ENCODE assay signal across 9 cellular contexts in the genomic region with DNA sequence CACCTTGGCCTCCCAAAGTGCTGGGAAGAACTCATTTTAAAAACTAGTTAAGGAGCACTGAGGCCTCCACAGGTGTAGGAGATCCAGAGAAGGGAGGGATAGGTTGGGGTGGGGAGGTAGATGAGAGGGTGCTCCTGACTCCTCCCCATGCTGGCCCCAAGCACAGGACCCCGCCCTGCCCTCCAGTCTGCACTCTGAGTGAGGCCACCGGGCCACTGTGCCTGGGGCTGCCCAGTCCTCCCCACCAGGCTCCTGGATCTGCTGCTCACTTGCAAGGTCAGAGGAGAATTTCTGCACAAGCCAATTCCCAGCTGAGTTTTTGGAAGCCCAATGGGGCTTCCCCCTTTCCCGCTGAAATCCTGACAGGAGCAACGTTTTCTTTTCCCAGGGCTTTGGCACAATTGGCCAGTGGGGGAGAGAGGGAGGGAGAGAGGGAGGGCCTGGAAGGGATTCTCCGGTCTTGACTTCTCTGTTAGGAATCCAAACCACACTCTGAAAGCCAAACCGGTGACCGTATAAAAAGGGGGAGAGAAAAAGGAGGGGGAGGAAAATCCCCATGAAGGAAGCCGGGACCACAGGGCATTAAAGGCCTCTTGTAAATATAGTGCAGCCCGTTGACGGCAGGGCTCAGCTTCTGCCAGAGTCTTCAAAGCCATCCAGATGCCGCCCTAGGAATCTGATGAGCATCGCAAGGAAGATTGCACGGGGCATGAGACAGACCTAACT.
DNase-seq lines count a peak whose midpoint lies in the region; ATAC-seq and TF ChIP-seq lines count a peak whose summit lies in the region.
"Had no signal": no experiment of that assay in that cellular context is flagged by ENCODE, and none has a peak within 500 bp of the region (broad histone marks: within the 10 kb centered on the region; RNA-seq: fewer than 3 reads in every experiment).

No MANE protein-coding gene starts in this region.

- H3K9me3 ChIP-seq in HEK293 (ENCODE audit: control insufficient read depth, insufficient read depth, low read depth, low read length): no peaks in the 10 kb centered on the region
- H3K9me3 ChIP-seq in skeletal muscle tissue (ENCODE audit: control insufficient read depth in 3 of 3, low read length in 3 of 3): no peaks in the 10 kb centered on the region

- no peaks in the 10 kb centered on the region for H3K27me3 Mint-ChIP-seq in brain

- CTCF ChIA-PET in HEK293 (lab: Yijun Ruan, JAX): interaction anchor here (0.6 to 1.8 kb wide), 5 partner anchors 13 to 406 kb away, joined by 3 to 6 read pairs (median 3); no protein-coding TSS in a partner anchor

- TF ChIP-seq CTCF in HEK293 (tag by site-specific recombination; IDR thresholded peaks at IDR 0.05): no peak
- TF ChIP-seq CTCF in brain (conservative IDR thresholded peaks at IDR 0.05): no peak

- ATAC-seq in HG03571 (IDR thresholded peaks at IDR 0.05; ENCODE audit: unreplicated experiment): no peak

- POLR2A ChIA-PET in HEK293 (lab: Yijun Ruan, JAX): interaction anchor here (0.7 kb wide), 1 partner anchor 9 kb away, joined by 4 read pairs; no protein-coding TSS in a partner anchor

- peak overlapping the region in 3 of 5 experiments; percentile 65 to 77 (median 68) for H3K27ac Mint-ChIP-seq in brain

- DNase-seq in iPS-NIHi7 (ENCODE audit: extremely low spot score): peak; percentile 39
- DNase-seq in DMS 273 treated with DMSO at 0.1 percent for 48 hours (lab: John Stamatoyannopoulos, UW): no peak
- DNase-seq in activated T-cell treated with anti-CD3 and anti-CD28 coated beads, Interleukin-2, amount 50 U/mL, for 48 hours: no peak
- DNase-seq in stimulated activated CD4-positive, alpha-beta T cell treated with anti-CD3 and anti-CD28 coated beads, Interleukin-4, amount 100 ng/mL, for 4 hours: no peak
- DNase-seq: NCI-H187 treated with DMSO at 0.1 percent for 48 hours had no signal

- H3K36me3 Mint-ChIP-seq in brain: peaks cover 4% of the 10 kb centered on the region

- H3K36me3 ChIP-seq in HEK293 (ENCODE audit: control insufficient read depth in 2 of 2, insufficient read depth in 1 of 2, low read length in 2 of 2) (no peaks in the 10 kb centered on the region), skeletal muscle tissue (ENCODE audit: control insufficient read depth in 3 of 3, insufficient read depth in 3 of 3, low read length in 3 of 3) (peaks cover 0 to 3% (median 0%) of the 10 kb centered on the region in 3 donors)

- no peaks in the 10 kb centered on the region for H3K4me1 ChIP-seq in HEK293 (ENCODE audit: control insufficient read depth, insufficient read depth, low read length)
- H3K4me1 ChIP-seq in skeletal muscle tissue (ENCODE audit: control insufficient read depth in 3 of 3, insufficient read depth in 3 of 3, low read length in 3 of 3): peaks cover 18 to 45% (median 26%) of the 10 kb centered on the region in 3 donors

- no peak overlapping the region for H3K4me3 ChIP-seq in HEK293 (ENCODE audit: low read depth, low read length)
- H3K4me3 ChIP-seq in skeletal muscle tissue (ENCODE audit: low read length in 3 of 3): peak overlapping the region in 2 of 3 donors; percentile 9 to 45

- no peaks in the 10 kb centered on the region for H3K27me3 ChIP-seq in skeletal muscle tissue (ENCODE audit: control insufficient read depth in 3 of 3, insufficient read depth in 3 of 3, low read length in 3 of 3)

- peaks cover 53% of the 10 kb centered on the region for H3K4me1 Mint-ChIP-seq in brain

- H3K27ac ChIP-seq in HEK293 (ENCODE audit: extremely low read depth, low read depth, low read length): no peak overlapping the region
- no peak overlapping the region for H3K27ac ChIP-seq in skeletal muscle tissue (ENCODE audit: low read depth, low read length)

- H3K9ac ChIP-seq in skeletal muscle tissue (ENCODE audit: low read depth in 1 of 3, low read length in 3 of 3): peak overlapping the region; percentile 19 to 71 (median 68)

- H3K9me3 Mint-ChIP-seq in brain: no peaks in the 10 kb centered on the region

- H3K4me3 Mint-ChIP-seq in brain: peak overlapping the region in 3 of 5 experiments; percentile 5 to 56 (median 8)

TF ChIP-seq in HEK293, 187 proteins besides CTCF, POLR2A, EP300 and RAD21:
- no peak for TF ChIP-seq ZBTB1 (tag by site-specific recombination; IDR thresholded peaks at IDR 0.05)
- TF ChIP-seq ZNF530 (tag by site-specific recombination; IDR thresholded peaks at IDR 0.05; ENCODE audit: low read depth): no peak
- TF ChIP-seq, protein P1, sequence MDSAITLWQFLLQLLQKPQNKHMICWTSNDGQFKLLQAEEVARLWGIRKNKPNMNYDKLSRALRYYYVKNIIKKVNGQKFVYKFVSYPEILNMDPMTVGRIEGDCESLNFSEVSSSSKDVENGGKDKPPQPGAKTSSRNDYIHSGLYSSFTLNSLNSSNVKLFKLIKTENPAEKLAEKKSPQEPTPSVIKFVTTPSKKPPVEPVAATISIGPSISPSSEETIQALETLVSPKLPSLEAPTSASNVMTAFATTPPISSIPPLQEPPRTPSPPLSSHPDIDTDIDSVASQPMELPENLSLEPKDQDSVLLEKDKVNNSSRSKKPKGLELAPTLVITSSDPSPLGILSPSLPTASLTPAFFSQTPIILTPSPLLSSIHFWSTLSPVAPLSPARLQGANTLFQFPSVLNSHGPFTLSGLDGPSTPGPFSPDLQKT (IDR thresholded peaks at IDR 0.05; ENCODE audit: borderline replicate concordance, low read depth, low read length): no peak
- no peak for TF ChIP-seq ZNF692 (tag by site-specific recombination; IDR thresholded peaks at IDR 0.05)
- no peak for TF ChIP-seq ZNF202 (tag by site-specific recombination; IDR thresholded peaks at IDR 0.05; ENCODE audit: borderline replicate concordance)
- no peak for TF ChIP-seq ZNF157 (tag by site-specific recombination; IDR thresholded peaks at IDR 0.05)
- no peak for TF ChIP-seq HIC1 (tag by site-specific recombination; IDR thresholded peaks at IDR 0.05)
- 0 out of 2 replicates have a peak, but pooled peaks have one; percentile 27 for TF ChIP-seq KLF1 (tag by site-specific recombination; IDR thresholded peaks at IDR 0.05)
- no peak for TF ChIP-seq ZNF23 (tag by site-specific recombination; IDR thresholded peaks at IDR 0.05; ENCODE audit: borderline replicate concordance)
